ENCODE assay signal across 23 cellular contexts in the genomic region with DNA sequence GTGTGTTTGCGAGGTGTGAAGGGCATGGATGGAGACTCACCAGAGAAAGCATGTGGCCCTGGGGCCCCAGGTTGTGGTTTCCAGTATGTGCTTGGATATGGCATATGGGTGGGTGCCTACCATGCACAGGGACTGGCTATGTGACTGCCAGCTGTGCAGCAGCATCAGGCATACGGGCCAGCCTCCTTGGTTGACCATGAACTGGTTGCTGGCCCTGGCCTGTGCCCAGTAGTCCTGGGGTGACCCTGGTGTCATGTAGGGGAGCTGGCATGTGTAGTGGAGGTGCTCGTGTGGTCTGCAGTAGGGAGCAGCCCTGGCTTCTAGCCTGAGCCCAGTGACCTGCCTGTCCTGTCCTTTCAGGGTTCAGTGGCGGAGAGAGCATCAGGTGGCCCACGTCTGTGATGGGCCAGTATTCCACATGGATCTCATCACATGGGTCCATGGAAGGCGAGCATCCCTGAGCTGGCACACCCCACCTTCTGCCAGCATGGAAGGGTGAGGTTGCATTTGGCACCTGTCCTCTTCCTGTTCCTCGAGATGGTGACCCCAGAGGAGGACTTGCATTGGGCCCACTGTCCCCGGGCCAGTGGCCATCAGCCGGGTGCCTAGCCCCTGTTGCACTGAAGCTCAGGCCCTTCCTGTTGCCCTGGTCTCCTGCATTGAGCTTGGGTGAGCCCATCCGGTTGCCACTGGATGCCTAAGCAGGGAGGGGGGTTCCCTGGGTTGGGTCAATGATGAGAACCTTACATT.
A peak's percentile ranks its signal among the peaks of the same experiment; 100 is the strongest.
DNase-seq lines count a peak whose midpoint lies in the region; ATAC-seq, FAIRE-seq and TF ChIP-seq lines count a peak whose summit lies in the region.
"Had no signal": no experiment of that assay in that cellular context is flagged by ENCODE, and none has a peak within 500 bp of the region (broad histone marks: within the 10 kb centered on the region; RNA-seq: fewer than 3 reads in every experiment).

No MANE protein-coding gene starts in this region.

- H3K4me1 ChIP-seq in Peyer's patch (no peaks in the 10 kb centered on the region), kidney (ENCODE audit: control insufficient read depth in 1 of 2, insufficient read depth in 1 of 2, low read depth in 1 of 2, low read length in 2 of 2) (no peaks in the 10 kb centered on the region)
- H3K4me1 ChIP-seq: HAP-1 had no signal

- no peaks in the 10 kb centered on the region for H3K27me3 Mint-ChIP-seq in CD14-positive monocyte (ENCODE audit: low read depth in 3 of 3)
- no peaks in the 10 kb centered on the region for H3K27me3 Mint-ChIP-seq in CD4-positive, alpha-beta T cell
- H3K27me3 Mint-ChIP-seq: activated CD4-positive, alpha-beta T cell treated with anti-CD3 and anti-CD28 coated beads, Interleukin-2, amount 10 ng/mL, durations not matched to agents 24 days and 14 days; activated naive CD8-positive, alpha-beta T cell treated with anti-CD3 and anti-CD28 coated beads, Interleukin-2, amount 10 ng/mL, durations not matched to agents 7 days and 5 days; CD4-positive, CD25-positive, alpha-beta regulatory T cell; stimulated activated naive B cell treated with anti-CD40 and anti-IgM and Interleukin-4, amounts not matched to agents 10 μg/mL and 1 μg/mL and 100 μg/mL, for 72 hours had no signal

- H3K4me1 Mint-ChIP-seq in CD14-positive monocyte = no peaks in the 10 kb centered on the region
- H3K4me1 Mint-ChIP-seq in CD4-positive, alpha-beta T cell (ENCODE audit: low read depth) = no peaks in the 10 kb centered on the region
- H3K4me1 Mint-ChIP-seq: activated CD4-positive, alpha-beta T cell treated with anti-CD3 and anti-CD28 coated beads, Interleukin-2, amount 10 ng/mL, durations not matched to agents 24 days and 14 days; activated naive CD8-positive, alpha-beta T cell treated with anti-CD3 and anti-CD28 coated beads, Interleukin-2, amount 10 ng/mL, durations not matched to agents 7 days and 5 days; CD4-positive, CD25-positive, alpha-beta regulatory T cell; neural crest cell; stimulated activated naive B cell treated with anti-CD40 and anti-IgM and Interleukin-4, amounts not matched to agents 10 μg/mL and 1 μg/mL and 100 μg/mL, for 72 hours had no signal

- H3K36me3 Mint-ChIP-seq in CD14-positive monocyte = no peaks in the 10 kb centered on the region
- no peaks in the 10 kb centered on the region for H3K36me3 Mint-ChIP-seq in CD4-positive, alpha-beta T cell (ENCODE audit: low read depth)
- H3K36me3 Mint-ChIP-seq: activated naive CD8-positive, alpha-beta T cell treated with anti-CD3 and anti-CD28 coated beads, Interleukin-2, amount 10 ng/mL, durations not matched to agents 7 days and 5 days; CD4-positive, CD25-positive, alpha-beta regulatory T cell; stimulated activated naive B cell treated with anti-CD40 and anti-IgM and Interleukin-4, amounts not matched to agents 10 μg/mL and 1 μg/mL and 100 μg/mL, for 72 hours had no signal

- POLR2A ChIA-PET in CD4-positive, alpha-beta T cell (lab: Charles Lee) = no interaction called here

- no peak overlapping the region for H3K27ac Mint-ChIP-seq in CD14-positive monocyte
- H3K27ac Mint-ChIP-seq in CD4-positive, alpha-beta T cell = no peak overlapping the region
- H3K27ac Mint-ChIP-seq: activated CD4-positive, alpha-beta T cell treated with anti-CD3 and anti-CD28 coated beads, Interleukin-2, amount 10 ng/mL, durations not matched to agents 24 days and 14 days; activated naive CD8-positive, alpha-beta T cell treated with anti-CD3 and anti-CD28 coated beads, Interleukin-2, amount 10 ng/mL, durations not matched to agents 7 days and 5 days; activated T-helper 1 cell treated with anti-CD3 and anti-CD28 coated beads, Interleukin-12 subunit alpha, Interleukin-12 subunit beta, Interleukin-2, Interleukin-4 antibody, amounts not matched to agents 30 ng/mL and 10 ng/mL and 1 ng/mL, durations not matched to agents 14 hours and 24 hours and 36 hours; CD4-positive, CD25-positive, alpha-beta regulatory T cell; stimulated activated naive B cell treated with anti-CD40 and anti-IgM and Interleukin-4, amounts not matched to agents 10 μg/mL and 1 μg/mL and 100 μg/mL, for 72 hours; T-helper 2 cell treated with Interferon-gamma antibody and Interleukin-4, amounts not matched to agents 5 μg/mL and 100 μg/mL, for 36 hours had no signal

- intact Hi-C loops in CD14-positive monocyte (cut with micrococcal nuclease) (no loop called here), kidney (cut with DNase I) (no loop called here), posterior vena cava (cut with DNase I) (no loop called here)
- intact Hi-C loops in CD4-positive, alpha-beta T cell (cut with DNase I, micrococcal nuclease) = no loop called here

- TF ChIP-seq CTCF in CD14-positive monocyte (IDR thresholded peaks at IDR 0.05) (no peak), Peyer's patch (IDR thresholded peaks at IDR 0.05) (no peak), kidney (IDR thresholded peaks at IDR 0.05; ENCODE audit: borderline replicate concordance, extremely low read depth, insufficient read depth) (no peak)
- no peak for TF ChIP-seq CTCF in CD4-positive, alpha-beta T cell (IDR thresholded peaks at IDR 0.05)

- DNase-seq in CD14-positive monocyte (ENCODE audit: low spot score) = peak; percentile 41
- peak in 2 of 3 donors; percentile 27 to 34 for DNase-seq in Peyer's patch
- DNase-seq in kidney = peak; percentile 42
- peak; percentile 55 for DNase-seq in posterior vena cava (ENCODE audit: low spot score)
- no peak for DNase-seq in hippocampal formation (lab: John Stamatoyannopoulos, UW)
- DNase-seq in CD4-positive, alpha-beta T cell = no peak
- DNase-seq: activated CD4-positive, alpha-beta T cell treated with anti-CD3 and anti-CD28 coated beads, Interleukin-2, amount 10 ng/mL, durations not matched to agents 24 days and 14 days; activated naive CD8-positive, alpha-beta T cell treated with anti-CD3 and anti-CD28 coated beads, Interleukin-2, amount 10 ng/mL, durations not matched to agents 7 days and 5 days; CD4-positive, CD25-positive, alpha-beta regulatory T cell; NCI-H1092 treated with DMSO at 0.1 percent for 48 hours; NCI-H2029; NCI-H226; NCI-H748 treated with DMSO at 0.1 percent for 48 hours; stimulated activated CD4-positive, alpha-beta T cell treated with anti-CD3 and anti-CD28 coated beads, Interleukin-4, amount 100 ng/mL, for 24 hours; stimulated activated naive B cell treated with anti-CD40 and anti-IgM and Interleukin-4, amounts not matched to agents 10 μg/mL and 1 μg/mL and 100 μg/mL, for 72 hours had no signal

- no peak for ATAC-seq in CD4-positive, alpha-beta T cell (ENCODE audit: poor library complexity)
- no peak for ATAC-seq in HG02870 (IDR thresholded peaks at IDR 0.05; ENCODE audit: unreplicated experiment)
- ATAC-seq: stimulated activated naive B cell treated with anti-CD40 and anti-IgM and Interleukin-4, amounts not matched to agents 10 μg/mL and 1 μg/mL and 100 μg/mL, for 72 hours had no signal

- no peak overlapping the region for H3K4me3 Mint-ChIP-seq in CD14-positive monocyte
- H3K4me3 Mint-ChIP-seq in CD4-positive, alpha-beta T cell = no peak overlapping the region
- H3K4me3 Mint-ChIP-seq: activated CD4-positive, alpha-beta T cell treated with anti-CD3 and anti-CD28 coated beads, Interleukin-2, amount 10 ng/mL, durations not matched to agents 24 days and 14 days; activated naive CD8-positive, alpha-beta T cell treated with anti-CD3 and anti-CD28 coated beads, Interleukin-2, amount 10 ng/mL, durations not matched to agents 7 days and 5 days; activated T-helper 1 cell treated with anti-CD3 and anti-CD28 coated beads, Interleukin-12 subunit alpha, Interleukin-12 subunit beta, Interleukin-2, Interleukin-4 antibody, amounts not matched to agents 30 ng/mL and 10 ng/mL and 1 ng/mL, durations not matched to agents 14 hours and 24 hours and 36 hours; CD4-positive, CD25-positive, alpha-beta regulatory T cell; neural crest cell; stimulated activated naive B cell treated with anti-CD40 and anti-IgM and Interleukin-4, amounts not matched to agents 10 μg/mL and 1 μg/mL and 100 μg/mL, for 72 hours; T-helper 2 cell treated with Interferon-gamma antibody and Interleukin-4, amounts not matched to agents 5 μg/mL and 100 μg/mL, for 36 hours had no signal

- no peaks in the 10 kb centered on the region for H3K36me3 ChIP-seq in Peyer's patch
- H3K36me3 ChIP-seq in kidney (ENCODE audit: control insufficient read depth in 1 of 2, insufficient read depth in 2 of 2, low read length in 2 of 2) = no peaks in the 10 kb centered on the region
- H3K36me3 ChIP-seq: HAP-1 had no signal

- no peak overlapping the region for H3K27ac ChIP-seq in Peyer's patch
- no peak overlapping the region for H3K27ac ChIP-seq in kidney (ENCODE audit: low read depth in 2 of 2, low read length in 2 of 2)
- no peak overlapping the region for H3K27ac ChIP-seq in CD4-positive, alpha-beta T cell (ENCODE audit: low read depth, low read length)
- H3K27ac ChIP-seq: epithelial cell of prostate, RWPE1 had no signal

- CTCF ChIA-PET in CD4-positive, alpha-beta T cell (lab: Charles Lee) = no interaction called here

- H3K27me3 ChIP-seq in Peyer's patch = no peaks in the 10 kb centered on the region
- no peaks in the 10 kb centered on the region for H3K27me3 ChIP-seq in CD4-positive, alpha-beta T cell (ENCODE audit: control insufficient read depth, insufficient read depth, low read length)

- no peak for TF ChIP-seq POLR2A in Peyer's patch (IDR thresholded peaks at IDR 0.05)

- peaks cover 73 to 100% (median 97%) of the 10 kb centered on the region in 7 donors for H3K9me3 Mint-ChIP-seq in CD14-positive monocyte
- H3K9me3 Mint-ChIP-seq in CD4-positive, alpha-beta T cell = peaks cover 3% of the 10 kb centered on the region
- H3K9me3 Mint-ChIP-seq: neural crest cell had no signal

- H3K9ac ChIP-seq in kidney (ENCODE audit: low read length in 2 of 2) = no peak overlapping the region

- FAIRE-seq in kidney (lab: Jason Lieb, UNC) = no peak
- FAIRE-seq: GM12892 had no signal

- H3K9me3 ChIP-seq in Peyer's patch (peaks cover 0 to 24% (median 0%) of the 10 kb centered on the region in 4 donors), kidney (ENCODE audit: control insufficient read depth in 1 of 2, low read length in 2 of 2) (peaks cover 0 to 11% of the 10 kb centered on the region in 2 donors)
- peaks cover 10% of the 10 kb centered on the region for H3K9me3 ChIP-seq in CD4-positive, alpha-beta T cell (ENCODE audit: control insufficient read depth, low read length)

- H3K4me3 ChIP-seq in Peyer's patch (no peak overlapping the region), kidney (ENCODE audit: low read length in 2 of 2) (no peak overlapping the region)
- H3K4me3 ChIP-seq: HAP-1 had no signal

Comparison
In these comparisons a context has a peak if more than half of its experiments do, and no peak if none do; other contexts are left out.
1. DNase-seq: peak in CD14-positive monocyte (single experiment), Peyer's patch (2 of 3), kidney (single experiment) and posterior vena cava (single experiment); none in hippocampal formation (0 of 2) and CD4-positive, alpha-beta T cell (0 of 10).